In the genomic region with DNA sequence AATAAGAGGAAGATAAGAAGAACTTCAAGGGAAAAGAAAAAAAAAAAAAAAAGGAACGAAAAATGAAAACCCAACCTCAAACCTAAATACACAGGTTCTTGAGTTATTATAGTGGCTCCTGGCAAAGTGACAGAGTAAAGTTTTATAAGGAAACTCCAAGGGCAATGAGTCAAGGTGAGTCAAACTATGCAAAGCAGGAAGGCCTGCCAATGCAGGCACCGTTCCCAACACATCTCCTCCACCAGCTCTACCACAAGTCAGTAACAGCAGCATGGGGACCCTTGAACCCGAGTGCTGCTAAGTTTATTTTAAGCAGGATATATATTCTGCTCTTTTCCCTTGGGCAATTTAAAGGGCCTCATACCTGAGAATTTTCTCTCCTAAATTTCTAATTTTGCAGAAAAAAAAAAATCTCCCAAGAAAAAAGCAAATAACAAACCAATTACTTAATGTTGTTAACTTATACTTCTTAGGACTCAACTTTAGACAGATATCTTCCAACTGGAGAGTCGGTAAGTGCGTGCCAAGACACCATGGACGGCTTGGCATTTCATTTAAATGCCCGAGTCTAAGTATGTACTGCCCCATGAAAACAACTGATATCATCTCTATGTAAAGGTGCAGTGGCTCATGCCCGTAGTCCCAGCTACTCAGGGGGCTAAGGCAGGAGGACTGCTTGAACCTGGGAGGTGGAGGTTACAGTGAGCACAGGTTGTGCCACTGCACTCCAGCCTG, we compare ENCODE assay signal across 12 cellular contexts.
DNase-seq lines count a peak whose midpoint lies in the region; ATAC-seq and TF ChIP-seq lines count a peak whose summit lies in the region.
"Had no signal": no experiment of that assay in that cellular context is flagged by ENCODE, and none has a peak within 500 bp of the region (broad histone marks: within the 10 kb centered on the region; RNA-seq: fewer than 3 reads in every experiment).

No MANE protein-coding gene starts in this region.

- WGBS in tibial nerve, 2 donors, result 81 to 84% methylated on average over 8 of the region's 8 CpGs

- H3K36me3 ChIP-seq in MG63 (peaks cover 51% of the 10 kb centered on the region), mucosa of descending colon (ENCODE audit: low read depth) (no peaks in the 10 kb centered on the region), tibial nerve (peaks cover 0 to 85% (median 13%) of the 10 kb centered on the region in 3 donors)

- no peak overlapping the region for H3K27ac ChIP-seq in tibial nerve
- H3K27ac ChIP-seq: sigmoid colon had no signal

- peak; percentile 70 for DNase-seq in AG10803 (ENCODE audit: low read depth)
- peak; percentile 88 for DNase-seq in MG63
- peak; percentile 73 for DNase-seq in dermis blood vessel endothelial cell
- DNase-seq in mucosa of descending colon, result peak in 2 of 3 donors; percentile 63 to 71
- DNase-seq in tibial nerve (ENCODE audit: low spot score in 2 of 2), result no peak
- DNase-seq in activated CD4-positive, alpha-beta T cell treated with anti-CD3 and anti-CD28 coated beads, Interleukin-2, amount 10 ng/mL, durations not matched to agents 24 days and 14 days, result no peak
- DNase-seq: activated naive CD4-positive, alpha-beta T cell treated with anti-CD3 and anti-CD28 coated beads, Interleukin-2, amount 10 ng/mL, durations not matched to agents 7 days and 5 days; CD8-positive, alpha-beta memory T cell; NCI-H1417 treated with DMSO at 0.1 percent for 48 hours; sigmoid colon had no signal

- no peaks in the 10 kb centered on the region for H3K27me3 ChIP-seq in MG63
- H3K27me3 ChIP-seq in tibial nerve, result no peaks in the 10 kb centered on the region
- H3K27me3 ChIP-seq: sigmoid colon had no signal

- peaks cover 17% of the 10 kb centered on the region for H3K4me1 ChIP-seq in mucosa of descending colon (ENCODE audit: low read depth)
- peaks cover 0 to 15% (median 0%) of the 10 kb centered on the region in 4 donors for H3K4me1 ChIP-seq in tibial nerve

- TF ChIP-seq EP300 in tibial nerve (IDR thresholded peaks at IDR 0.05), result no peak

- H3K4me3 Mint-ChIP-seq in activated CD4-positive, alpha-beta T cell treated with anti-CD3 and anti-CD28 coated beads, Interleukin-2, amount 10 ng/mL, durations not matched to agents 24 days and 14 days, result no peak overlapping the region
- H3K4me3 Mint-ChIP-seq: activated naive CD4-positive, alpha-beta T cell treated with anti-CD3 and anti-CD28 coated beads, Interleukin-2, amount 10 ng/mL, durations not matched to agents 7 days and 5 days; CD8-positive, alpha-beta memory T cell had no signal

- H3K9me3 ChIP-seq in MG63, result no peaks in the 10 kb centered on the region
- H3K9me3 ChIP-seq in mucosa of descending colon, result no peaks in the 10 kb centered on the region
- H3K9me3 ChIP-seq in tibial nerve, result no peaks in the 10 kb centered on the region
- H3K9me3 ChIP-seq: sigmoid colon had no signal

- no peak for TF ChIP-seq POLR2A in tibial nerve (IDR thresholded peaks at IDR 0.05)

- peaks cover 47% of the 10 kb centered on the region for H3K36me3 Mint-ChIP-seq in activated CD4-positive, alpha-beta T cell treated with anti-CD3 and anti-CD28 coated beads, Interleukin-2, amount 10 ng/mL, durations not matched to agents 24 days and 14 days (ENCODE audit: low read depth)

- H3K4me3 ChIP-seq in AG10803 (ENCODE audit: low read length), result no peak overlapping the region
- no peak overlapping the region for H3K4me3 ChIP-seq in MG63
- H3K4me3 ChIP-seq in mucosa of descending colon, result no peak overlapping the region
- no peak overlapping the region for H3K4me3 ChIP-seq in tibial nerve
- H3K4me3 ChIP-seq: sigmoid colon had no signal

- TF ChIP-seq CTCF in AG10803 (conservative IDR thresholded peaks at IDR 0.05; ENCODE audit: low read length), result no peak
- TF ChIP-seq CTCF in mucosa of descending colon (IDR thresholded peaks at IDR 0.05), result no peak
- no peak for TF ChIP-seq CTCF in tibial nerve (IDR thresholded peaks at IDR 0.05)

- H3K27ac Mint-ChIP-seq in activated CD4-positive, alpha-beta T cell treated with anti-CD3 and anti-CD28 coated beads, Interleukin-2, amount 10 ng/mL, durations not matched to agents 24 days and 14 days, result no peak overlapping the region
- H3K27ac Mint-ChIP-seq: activated naive CD4-positive, alpha-beta T cell treated with anti-CD3 and anti-CD28 coated beads, Interleukin-2, amount 10 ng/mL, durations not matched to agents 7 days and 5 days had no signal

- peaks cover 3% of the 10 kb centered on the region for H3K4me1 Mint-ChIP-seq in activated CD4-positive, alpha-beta T cell treated with anti-CD3 and anti-CD28 coated beads, Interleukin-2, amount 10 ng/mL, durations not matched to agents 24 days and 14 days
- H3K4me1 Mint-ChIP-seq: activated naive CD4-positive, alpha-beta T cell treated with anti-CD3 and anti-CD28 coated beads, Interleukin-2, amount 10 ng/mL, durations not matched to agents 7 days and 5 days had no signal

- no peaks in the 10 kb centered on the region for H3K27me3 Mint-ChIP-seq in activated CD4-positive, alpha-beta T cell treated with anti-CD3 and anti-CD28 coated beads, Interleukin-2, amount 10 ng/mL, durations not matched to agents 24 days and 14 days
- H3K27me3 Mint-ChIP-seq: activated naive CD4-positive, alpha-beta T cell treated with anti-CD3 and anti-CD28 coated beads, Interleukin-2, amount 10 ng/mL, durations not matched to agents 7 days and 5 days; CD8-positive, alpha-beta memory T cell had no signal

- H3K9me3 Mint-ChIP-seq in activated CD4-positive, alpha-beta T cell treated with anti-CD3 and anti-CD28 coated beads, Interleukin-2, amount 10 ng/mL, durations not matched to agents 24 days and 14 days, result no peaks in the 10 kb centered on the region
- H3K9me3 Mint-ChIP-seq: activated naive CD4-positive, alpha-beta T cell treated with anti-CD3 and anti-CD28 coated beads, Interleukin-2, amount 10 ng/mL, durations not matched to agents 7 days and 5 days; CD8-positive, alpha-beta memory T cell had no signal

- intact Hi-C loops in mucosa of descending colon (cut with DNase I, micrococcal nuclease), result no loop called here
- intact Hi-C loops in activated CD4-positive, alpha-beta T cell treated with anti-CD3 and anti-CD28 coated beads, Interleukin-2, amount 10 ng/mL, durations not matched to agents 24 days and 14 days (cut with micrococcal nuclease), result no loop called here

- peak; percentile 77 for ATAC-seq in mucosa of descending colon
- no peak for ATAC-seq in HG03139 (IDR thresholded peaks at IDR 0.05; ENCODE audit: unreplicated experiment)
- ATAC-seq in GM18870 (IDR thresholded peaks at IDR 0.05; ENCODE audit: unreplicated experiment), result no peak

Comparison
In these comparisons a context has a peak if more than half of its experiments do, and no peak if none do; other contexts are left out.
1. DNase-seq: peak in AG10803 (single experiment), MG63 (single experiment), dermis blood vessel endothelial cell (single experiment) and mucosa of descending colon (2 of 3); none in tibial nerve (0 of 2) and activated CD4-positive, alpha-beta T cell treated with anti-CD3 and anti-CD28 coated beads, Interleukin-2, amount 10 ng/mL, durations not matched to agents 24 days and 14 days (single experiment).